Comparison of ENCODE assay signal across 23 cellular contexts in the genomic region with DNA sequence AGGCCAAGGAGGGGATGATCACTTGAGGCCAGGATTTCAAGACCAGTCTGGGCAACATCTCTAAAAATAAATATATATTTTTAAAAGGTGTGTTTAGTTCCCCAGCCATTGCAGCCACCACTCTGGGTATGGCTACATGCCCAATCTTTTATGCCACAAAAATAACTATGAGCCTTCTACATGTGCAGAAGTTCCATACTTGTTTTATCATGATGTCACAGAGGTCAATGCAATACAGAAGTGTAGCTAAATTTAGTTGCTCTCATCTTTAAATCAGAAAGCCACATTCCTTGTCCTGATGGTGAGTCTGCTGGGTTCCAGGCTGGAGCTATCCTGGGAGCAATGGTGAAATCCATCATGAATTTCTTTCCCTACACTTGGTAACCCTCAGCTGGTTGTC.
"Had no signal": no experiment of that assay in that cellular context is flagged by ENCODE, and none has a peak within 500 bp of the region (broad histone marks: within the 10 kb centered on the region; RNA-seq: fewer than 3 reads in every experiment).

No MANE protein-coding gene starts in this region.

- H3K27me3 ChIP-seq: body of pancreas had no signal

- ATAC-seq: activated CD8-positive, alpha-beta memory T cell treated with anti-CD3 and anti-CD28 coated beads, Interleukin-2, amount 10 ng/mL, durations not matched to agents 7 days and 5 days; body of pancreas; Panc1; T-helper 17 cell had no signal

- H3K27ac ChIP-seq: body of pancreas had no signal

- H3K4me1 ChIP-seq: body of pancreas had no signal

- H3K9me3 ChIP-seq: body of pancreas had no signal

- DNase-seq: activated B cell treated with CpG ODN at 0.5 μM for 24 hours; activated CD4-positive, alpha-beta T cell treated with anti-CD3 and anti-CD28 coated beads for 1 hour; activated CD4-positive, alpha-beta T cell treated with anti-CD3 and anti-CD28 coated beads, Interleukin-2, amount 10 ng/mL, durations not matched to agents 24 days and 14 days; activated CD4-positive, alpha-beta T cell treated with anti-CD3 and anti-CD28 coated beads, Interleukin-2, amount 50 U/mL, for 48 hours; activated CD8-positive, alpha-beta memory T cell treated with anti-CD3 and anti-CD28 coated beads, Interleukin-2, amount 10 ng/mL, durations not matched to agents 7 days and 5 days; activated effector memory CD4-positive, alpha-beta T cell treated with Interleukin-2 at 50 U/mL for 16 hours; activated naive CD4-positive, alpha-beta T cell; activated T-cell treated with anti-CD3 and anti-CD28 coated beads, Interleukin-2, amount 50 U/mL, for 24 hours; aorta; body of pancreas; KG1; NCI-H1048; NCI-H146; NCI-H2029; NCI-H2107; NCI-H2171 treated with DMSO at 0.1 percent for 48 hours; NCI-H226; NCI-H69; SIG-M5; T-helper 17 cell; T-helper 9 cell had no signal

- FAIRE-seq: bronchial epithelial cell had no signal

- H3K4me3 ChIP-seq: body of pancreas had no signal
